8 cellular contexts compared by ENCODE assay signal in the genomic region with DNA sequence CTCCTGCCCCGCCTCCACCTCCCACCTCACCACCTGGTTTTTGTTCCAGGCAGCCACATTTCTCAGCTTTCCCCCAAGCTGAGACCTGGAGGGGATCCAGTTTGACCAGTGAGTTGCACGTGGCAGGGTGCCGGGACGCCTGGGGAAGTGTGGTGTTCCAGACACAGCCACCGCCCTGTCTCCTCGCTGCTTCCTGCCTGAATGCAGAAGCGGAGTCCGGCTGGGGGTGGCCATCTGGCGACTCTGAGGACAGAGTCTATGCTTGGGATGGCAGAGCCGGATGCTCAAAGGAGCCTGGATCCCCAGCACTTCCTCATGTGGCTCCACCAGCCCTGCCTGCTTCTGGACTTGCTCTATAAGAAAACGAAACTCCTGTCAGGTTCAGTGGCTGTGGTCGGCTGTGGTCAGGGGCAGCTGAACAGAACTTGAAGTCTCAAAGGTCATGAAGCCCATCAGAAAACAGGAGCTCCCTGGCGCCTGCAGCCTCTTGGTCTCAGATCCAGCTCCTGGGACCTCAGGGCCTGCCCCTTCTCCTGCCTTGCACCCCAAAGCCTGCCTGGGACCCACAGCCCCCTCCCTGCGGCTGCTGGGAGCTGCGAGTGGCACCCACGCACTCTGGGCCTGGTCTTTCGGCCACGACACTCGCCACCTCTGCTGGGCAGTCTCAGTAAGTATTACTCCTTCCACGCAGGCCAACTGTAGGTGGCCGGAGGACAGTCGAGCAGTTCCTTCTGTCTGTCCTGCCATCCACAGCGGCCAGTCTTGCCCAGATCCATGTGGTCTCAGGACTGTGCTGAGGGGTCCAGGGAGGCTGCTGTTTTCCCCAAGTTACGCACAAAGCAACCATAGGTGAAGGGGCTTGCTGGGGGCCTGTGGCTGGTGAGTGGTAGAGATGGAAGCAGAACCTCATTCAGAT.
A peak's percentile ranks its signal among the peaks of the same experiment; 100 is the strongest.
DNase-seq lines count a peak whose midpoint lies in the region; ATAC-seq, FAIRE-seq and TF ChIP-seq lines count a peak whose summit lies in the region.

No MANE protein-coding gene starts in this region.

- intact Hi-C loops in posterior vena cava (cut with DNase I), result loop anchor here in 1 of 2 donors (10.0 kb wide), 1 partner anchor 62 kb away; no protein-coding TSS in a partner anchor

- peak; percentile 39 for TF ChIP-seq POLR2A in GM18526 (IDR thresholded peaks at IDR 0.05; ENCODE audit: extremely low read depth, insufficient read length)

- TF ChIP-seq CTCF in fibroblast of villous mesenchyme (IDR thresholded peaks at IDR 0.05; ENCODE audit: insufficient read depth, low read depth, low read length), result no peak

- FAIRE-seq in RCC 7860 (lab: Jason Lieb, UNC), result no peak

- peak; percentile 33 to 37 for DNase-seq in NOMO-1 (lab: John Stamatoyannopoulos, UW; ENCODE audit: unreplicated experiment in 2 of 2)
- DNase-seq in fibroblast of villous mesenchyme (ENCODE audit: low read depth), result peak; percentile 69
- peak; percentile 96 for DNase-seq in posterior vena cava (ENCODE audit: low spot score)
- no peak for DNase-seq in NCI-H2171 (lab: John Stamatoyannopoulos, UW)
- no peak for DNase-seq in NCI-H524 treated with DMSO at 0.1 percent for 48 hours (lab: John Stamatoyannopoulos, UW)
- no peak for DNase-seq in RCC 7860 (ENCODE audit: low spot score)

- peak; percentile 76 for ATAC-seq in HG02610 (IDR thresholded peaks at IDR 0.05; ENCODE audit: unreplicated experiment)

- H3K4me3 ChIP-seq in fibroblast of villous mesenchyme (ENCODE audit: low read depth, low read length), result no peak overlapping the region

Comparison
In these comparisons a context has a peak if more than half of its experiments do, and no peak if none do; other contexts are left out.
1. DNase-seq: peak in NOMO-1 (2 of 2), fibroblast of villous mesenchyme (single experiment) and posterior vena cava (single experiment); none in NCI-H2171 (single experiment), NCI-H524 treated with DMSO at 0.1 percent for 48 hours (single experiment) and RCC 7860 (single experiment).